23 cellular contexts compared by ENCODE assay signal in genomic region chr7:122123746-122124145, GRCh38.
"Had no signal": no experiment of that assay in that cellular context is flagged by ENCODE, and none has a peak within 500 bp of the region (broad histone marks: within the 10 kb centered on the region; RNA-seq: fewer than 3 reads in every experiment).

No MANE protein-coding gene starts in this region.

- FAIRE-seq: endometrium had no signal

- H3K4me2 ChIP-seq: hepatocyte had no signal

- DNase-seq: activated CD4-positive, alpha-beta memory T cell treated with anti-CD3 and anti-CD28 coated beads for 36 hours; activated CD4-positive, alpha-beta T cell treated with anti-CD3 and anti-CD28 coated beads for 4 hours; activated CD4-positive, CD25-positive, alpha-beta regulatory T cell; activated effector memory CD4-positive, alpha-beta T cell treated with anti-CD3 and anti-CD28 coated beads, Interleukin-2, amount 50 U/mL, for 16 hours; activated naive CD4-positive, alpha-beta T cell treated with anti-CD3 and anti-CD28 coated beads, Interleukin-2, amount 10 ng/mL, durations not matched to agents 7 days and 5 days; amygdala; caudate nucleus; effector CD4-positive, alpha-beta T cell; foreskin melanocyte; glutamatergic neuron; immature natural killer cell; mesenchymal stem cell; ovary; stimulated activated CD4-positive, alpha-beta T cell treated with anti-CD3 and anti-CD28 coated beads, Interleukin-4, amount 100 ng/mL, for 24 hours; stimulated activated naive CD8-positive, alpha-beta T cell treated with anti-CD3 and anti-CD28 coated beads, Interleukin-15, Interleukin-2, amounts not matched to agents 100 U/mL and 50 U/mL, for 24 hours; T1000; upper lobe of left lung had no signal

- H3K9me3 ChIP-seq: neutrophil, ovary, prostate gland, upper lobe of left lung had no signal

- ATAC-seq: stimulated activated naive CD8-positive, alpha-beta T cell treated with anti-CD3 and anti-CD28 coated beads, Interleukin-15, Interleukin-2, amounts not matched to agents 100 U/mL and 50 U/mL, for 24 hours had no signal

- H3K4me3 Mint-ChIP-seq: activated CD4-positive, alpha-beta memory T cell treated with anti-CD3 and anti-CD28 coated beads for 36 hours; activated naive CD4-positive, alpha-beta T cell treated with anti-CD3 and anti-CD28 coated beads, Interleukin-2, amount 10 ng/mL, durations not matched to agents 7 days and 5 days; dendritic cell treated with granulocyte-macrophage colony-stimulating factor and Interleukin-4, amounts not matched to agents 40 ng/mL and 50 ng/mL, for 4 days; immature natural killer cell; nephron had no signal

- H3K27ac Mint-ChIP-seq: activated CD4-positive, alpha-beta memory T cell treated with anti-CD3 and anti-CD28 coated beads for 36 hours; activated naive CD4-positive, alpha-beta T cell treated with anti-CD3 and anti-CD28 coated beads, Interleukin-2, amount 10 ng/mL, durations not matched to agents 7 days and 5 days; dendritic cell treated with granulocyte-macrophage colony-stimulating factor and Interleukin-4, amounts not matched to agents 40 ng/mL and 50 ng/mL, for 4 days; immature natural killer cell; nephron had no signal

- H3K4me3 ChIP-seq: hepatocyte, ovary, prostate gland, upper lobe of left lung had no signal

- H3K9me3 Mint-ChIP-seq: activated naive CD4-positive, alpha-beta T cell treated with anti-CD3 and anti-CD28 coated beads, Interleukin-2, amount 10 ng/mL, durations not matched to agents 7 days and 5 days; dendritic cell treated with granulocyte-macrophage colony-stimulating factor and Interleukin-4, amounts not matched to agents 40 ng/mL and 50 ng/mL, for 4 days; nephron had no signal

- H3K27me3 ChIP-seq: hepatocyte, neutrophil, ovary, upper lobe of left lung had no signal

- H3K27ac ChIP-seq: hepatocyte, neutrophil, ovary, prostate gland, upper lobe of left lung had no signal

- H3K36me3 Mint-ChIP-seq: activated CD4-positive, alpha-beta memory T cell treated with anti-CD3 and anti-CD28 coated beads for 36 hours; activated naive CD4-positive, alpha-beta T cell treated with anti-CD3 and anti-CD28 coated beads, Interleukin-2, amount 10 ng/mL, durations not matched to agents 7 days and 5 days had no signal

- H3K36me3 ChIP-seq: neutrophil, ovary, prostate gland had no signal

- H2AFZ ChIP-seq: hepatocyte had no signal

- H3K79me2 ChIP-seq: hepatocyte had no signal

- H3K27me3 Mint-ChIP-seq: activated CD4-positive, alpha-beta memory T cell treated with anti-CD3 and anti-CD28 coated beads for 36 hours; activated naive CD4-positive, alpha-beta T cell treated with anti-CD3 and anti-CD28 coated beads, Interleukin-2, amount 10 ng/mL, durations not matched to agents 7 days and 5 days; dendritic cell treated with granulocyte-macrophage colony-stimulating factor and Interleukin-4, amounts not matched to agents 40 ng/mL and 50 ng/mL, for 4 days had no signal

- H3K4me1 Mint-ChIP-seq: activated naive CD4-positive, alpha-beta T cell treated with anti-CD3 and anti-CD28 coated beads, Interleukin-2, amount 10 ng/mL, durations not matched to agents 7 days and 5 days; immature natural killer cell; nephron had no signal

- H3K4me1 ChIP-seq: prostate gland, upper lobe of left lung had no signal
